5 cellular contexts compared by ENCODE assay signal in genomic region chr3:147471741-147472140, GRCh38.
TF ChIP-seq lines count a peak whose summit lies in the region.

No MANE protein-coding gene starts in this region.

TF ChIP-seq in SK-N-SH treated with all-trans-retinoic acid at 6 μM for 48 hours, 23 proteins besides CTCF, POLR2A, EP300 and RAD21:
- peak; percentile 71 for TF ChIP-seq ZNF8 (CRISPR knock-in tag; IDR thresholded peaks at IDR 0.05)
- TF ChIP-seq ESRRG (CRISPR knock-in tag; IDR thresholded peaks at IDR 0.05), result no peak

TF ChIP-seq in SK-N-SH, 30 proteins besides CTCF, POLR2A, EP300 and RAD21:
- TF ChIP-seq MAX (IDR thresholded peaks at IDR 0.05; ENCODE audit: low read depth) (no peak), SIN3A (IDR thresholded peaks at IDR 0.05; ENCODE audit: borderline replicate concordance, low read depth, low read length) (no peak), POLR2AphosphoS5 (IDR thresholded peaks at IDR 0.05; ENCODE audit: low read depth, low read length) (no peak), USF2 (IDR thresholded peaks at IDR 0.05; ENCODE audit: borderline replicate concordance, low read depth, low read length) (no peak), EZH2phosphoT487 (IDR thresholded peaks at IDR 0.05; ENCODE audit: borderline replicate concordance, low read depth) (no peak)

TF ChIP-seq in HEK293, 187 proteins besides CTCF, POLR2A, EP300 and RAD21 (continues in another document):
- TF ChIP-seq PBX3 (CRISPR knock-in tag; IDR thresholded peaks at IDR 0.05) (no peak), ZNF146 (tag by site-specific recombination; IDR thresholded peaks at IDR 0.05) (peak; percentile 76; the same call in 1 of the 2 replicates), ZNF223 (tag by site-specific recombination; IDR thresholded peaks at IDR 0.05) (no peak), PRDM10 (tag by site-specific recombination; IDR thresholded peaks at IDR 0.05) (no peak), ZNF629 (tag by site-specific recombination; IDR thresholded peaks at IDR 0.05) (no peak), ZNF692 (tag by site-specific recombination; IDR thresholded peaks at IDR 0.05) (no peak), OSR2 (tag by site-specific recombination; IDR thresholded peaks at IDR 0.05) (no peak)

TF ChIP-seq in K562, 482 proteins besides CTCF, POLR2A, EP300 and RAD21:
- TF ChIP-seq RFX1 (IDR thresholded peaks at IDR 0.05) (no peak), NCOA4 (IDR thresholded peaks at IDR 0.05; ENCODE audit: partially characterized antibody) (no peak), MEF2D (tag; conservative IDR thresholded peaks at IDR 0.05; ENCODE audit: low read depth) (no peak), EGR1 (conservative IDR thresholded peaks at IDR 0.05) (no peak), ZNF146 (CRISPR knock-in tag; IDR thresholded peaks at IDR 0.05; ENCODE audit: unreplicated experiment) (peak; percentile 78), TEAD4 (IDR thresholded peaks at IDR 0.05; ENCODE audit: low read length) (no peak), TEAD4 (CRISPR knock-in tag; IDR thresholded peaks at IDR 0.05; ENCODE audit: borderline replicate concordance) (no peak), SREBF1 (IDR thresholded peaks at IDR 0.05; ENCODE audit: borderline replicate concordance, low read depth, low read length) (no peak), HMG20B (CRISPR knock-in tag; IDR thresholded peaks at IDR 0.05) (no peak), JUNB (CRISPR knock-in tag; conservative IDR thresholded peaks at IDR 0.05) (no peak), RBM25 (IDR thresholded peaks at IDR 0.05; ENCODE audit: low read depth, low read length, severe bottlenecking) (peak; percentile 47)

TF ChIP-seq in H1, 55 proteins besides CTCF, POLR2A, EP300 and RAD21:
- TF ChIP-seq NRF1 (IDR thresholded peaks at IDR 0.05; ENCODE audit: low read depth, low read length) (no peak), NANOG (IDR thresholded peaks at IDR 0.05; ENCODE audit: insufficient read depth, low read depth, low read length, poor library complexity, severe bottlenecking) (no peak), KDM1A (IDR thresholded peaks at IDR 0.05; ENCODE audit: borderline replicate concordance, low read length) (peak; percentile 55; the same call in 1 of the 2 replicates)
